Comparison of ENCODE assay signal across 20 cellular contexts in the genomic region with DNA sequence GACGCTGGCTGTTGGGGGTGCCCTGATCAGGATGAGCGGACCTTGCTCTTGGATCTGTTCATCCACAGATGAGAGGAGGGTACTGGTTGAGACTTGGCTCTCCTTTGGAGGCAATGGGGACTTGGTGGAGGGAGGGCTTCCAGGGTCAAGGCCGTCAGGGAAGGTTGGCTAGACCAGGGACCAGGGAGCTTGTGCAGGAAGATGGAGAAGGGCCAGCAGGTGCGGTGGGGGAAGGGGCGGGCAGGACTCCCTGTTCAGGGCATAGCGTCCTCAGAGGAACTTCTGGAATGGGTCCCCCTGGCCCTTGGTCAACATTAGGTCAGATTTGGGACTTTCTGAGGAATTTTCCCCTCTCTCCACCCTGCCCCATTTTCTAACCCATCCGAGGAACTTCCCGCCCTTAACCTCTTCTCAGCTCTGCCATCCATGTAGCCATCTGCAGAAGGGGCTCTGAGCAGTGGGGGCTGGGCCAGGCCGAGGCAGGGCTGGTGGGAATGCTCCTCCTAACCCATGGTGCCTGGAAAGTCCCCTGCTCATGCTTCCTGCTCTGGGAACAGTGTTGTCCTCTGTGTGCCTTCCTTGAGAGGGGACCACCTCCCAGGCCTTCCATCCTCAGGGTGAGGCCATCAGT. TPM values are rescaled to one million over a fixed set of nuclear protein-coding genes. Genes with fewer than 3 reads are reported as not detected.
DNase-seq lines count a peak whose midpoint lies in the region; ATAC-seq and TF ChIP-seq lines count a peak whose summit lies in the region.
"Had no signal": no experiment of that assay in that cellular context is flagged by ENCODE, and none has a peak within 500 bp of the region (broad histone marks: within the 10 kb centered on the region; RNA-seq: fewer than 3 reads in every experiment).

No MANE protein-coding gene starts in this region.

- ATAC-seq in Right ventricle myocardium inferior (no peak), left ventricle myocardium superior (no peak), gastrocnemius medialis (no peak), upper lobe of right lung (no peak)
- ATAC-seq: left lobe of liver, right cardiac atrium had no signal

- in situ Hi-C loops in gastrocnemius medialis (cut with MboI; ENCODE audit: low sequenced_read_pairs in 4 of 4) = no loop called here
- in situ Hi-C loops in GM13976 (cut with MboI; ENCODE audit: low sequenced_read_pairs, unreplicated experiment) = no loop called here

- DNase-seq in Right ventricle myocardium inferior (ENCODE audit: missing footprints) (peak; percentile 64), left ventricle myocardium superior (no peak), esophagus squamous epithelium (lab: John Stamatoyannopoulos, UW) (no peak), gastrocnemius medialis (no peak), upper lobe of right lung (no peak), HEK293T (ENCODE audit: extremely low spot score) (no peak), GM13976 (ENCODE audit: low spot score) (no peak), dorsolateral prefrontal cortex (no peak)
- DNase-seq: activated B cell treated with CpG ODN at 0.5 μM for 24 hours; activated CD4-positive, alpha-beta memory T cell treated with anti-CD3 and anti-CD28 coated beads, Interleukin-2, amount 10 ng/mL, durations not matched to agents 7 days and 5 days; activated naive CD4-positive, alpha-beta T cell treated with anti-CD3 and anti-CD28 coated beads, Interleukin-2, amount 10 ng/mL, durations not matched to agents 7 days and 5 days; activated T-cell treated with anti-CD3 and anti-CD28 coated beads, Interleukin-2, amount 50 U/mL, for 24 hours; Calu3; NCI-H1417 treated with DMSO at 0.1 percent for 48 hours; NCI-H526 treated with DMSO at 0.1 percent for 48 hours; stimulated activated naive CD4-positive, alpha-beta T cell had no signal

- H3K4me1 ChIP-seq in esophagus squamous epithelium (peaks cover 39 to 99% (median 67%) of the 10 kb centered on the region in 3 donors), gastrocnemius medialis (peaks cover 3 to 10% of the 10 kb centered on the region in 2 donors), upper lobe of right lung (peaks cover 37% of the 10 kb centered on the region)

- intact Hi-C loops in Right ventricle myocardium inferior (cut with DNase I) (no loop called here), left ventricle myocardium superior (cut with micrococcal nuclease) (no loop called here), esophagus squamous epithelium (cut with DNase I) (no loop called here), gastrocnemius medialis (cut with DNase I; ENCODE audit: low total_unique reads) (no loop called here), upper lobe of right lung (cut with DNase I) (no loop called here), dorsolateral prefrontal cortex (cut with DNase I) (no loop called here)

- POLR2A ChIA-PET in HEK293T (lab: Yijun Ruan, JAX) = interaction anchor here (0.6 to 1.1 kb wide), 3 partner anchors 12 to 175 kb away, joined by 3 to 4 read pairs (median 3); a partner anchor contains a TSS

- H3K4me3 ChIP-seq in esophagus squamous epithelium = no peak overlapping the region
- H3K4me3 ChIP-seq in gastrocnemius medialis = no peak overlapping the region
- H3K4me3 ChIP-seq in upper lobe of right lung = no peak overlapping the region
- H3K4me3 ChIP-seq in dorsolateral prefrontal cortex = no peak overlapping the region

- WGBS in esophagus squamous epithelium, 2 donors = 61 to 77% methylated on average over 6 to 7 of the region's 9 CpGs

- H3K36me3 ChIP-seq in esophagus squamous epithelium (peaks cover 3 to 61% (median 8%) of the 10 kb centered on the region in 3 donors), gastrocnemius medialis (no peaks in the 10 kb centered on the region), upper lobe of right lung (peaks cover 35% of the 10 kb centered on the region)

- H3K27ac ChIP-seq in esophagus squamous epithelium (peak overlapping the region; percentile 89 to 97 (median 93)), gastrocnemius medialis (peak overlapping the region; percentile 34 to 74 (median 57)), upper lobe of right lung (peak overlapping the region; percentile 89), dorsolateral prefrontal cortex (peak overlapping the region in 6 of 59 donors; percentile 30 to 84 (median 41))

- CTCF ChIA-PET in HEK293T (lab: Yijun Ruan, JAX) = no interaction called here

- no peaks in the 10 kb centered on the region for H3K9me3 ChIP-seq in esophagus squamous epithelium
- H3K9me3 ChIP-seq in gastrocnemius medialis = no peaks in the 10 kb centered on the region
- no peaks in the 10 kb centered on the region for H3K9me3 ChIP-seq in upper lobe of right lung

- TF ChIP-seq CTCF in esophagus squamous epithelium (IDR thresholded peaks at IDR 0.05) = no peak
- TF ChIP-seq CTCF in gastrocnemius medialis (IDR thresholded peaks at IDR 0.05 in 4 of 5, conservative IDR thresholded peaks at IDR 0.05 in 1 of 5) = no peak
- TF ChIP-seq CTCF in upper lobe of right lung (IDR thresholded peaks at IDR 0.05) = no peak
- TF ChIP-seq CTCF in GM13976 (IDR thresholded peaks at IDR 0.05; ENCODE audit: borderline replicate concordance, control extremely low read depth, extremely low read depth, insufficient read depth, missing control alignments) = no peak
- TF ChIP-seq CTCF in dorsolateral prefrontal cortex (IDR thresholded peaks at IDR 0.05 in 54 of 56, conservative IDR thresholded peaks at IDR 0.05 in 2 of 56; ENCODE audit: low read depth in 1 of 56, partially characterized antibody in 56 of 56) = no peak

- H3K27me3 ChIP-seq in esophagus squamous epithelium = no peaks in the 10 kb centered on the region
- H3K27me3 ChIP-seq in gastrocnemius medialis = no peaks in the 10 kb centered on the region
- no peaks in the 10 kb centered on the region for H3K27me3 ChIP-seq in upper lobe of right lung
- no peaks in the 10 kb centered on the region for H3K27me3 ChIP-seq in dorsolateral prefrontal cortex

- TF ChIP-seq POLR2A in esophagus squamous epithelium (IDR thresholded peaks at IDR 0.05) (no peak), gastrocnemius medialis (IDR thresholded peaks at IDR 0.05) (no peak)

TF ChIP-seq in HEK293T, 16 proteins besides CTCF, POLR2A, EP300 and RAD21:
- no peak for TF ChIP-seq SUZ12 (IDR thresholded peaks at IDR 0.05)
- TF ChIP-seq FOXM1 (IDR thresholded peaks at IDR 0.05; ENCODE audit: borderline replicate concordance) = no peak
- TF ChIP-seq BHLHE40 (IDR thresholded peaks at IDR 0.05; ENCODE audit: borderline replicate concordance) = no peak
- no peak for TF ChIP-seq LEF1 (IDR thresholded peaks at IDR 0.05; ENCODE audit: borderline replicate concordance)
- TF ChIP-seq ZNF384 (IDR thresholded peaks at IDR 0.05) = no peak
- no peak for TF ChIP-seq FOXA1 (IDR thresholded peaks at IDR 0.05)
- TF ChIP-seq ELF4 (IDR thresholded peaks at IDR 0.05) = no peak
- no peak for TF ChIP-seq HDGF (IDR thresholded peaks at IDR 0.05; ENCODE audit: borderline replicate concordance)
- no peak for TF ChIP-seq SP1 (IDR thresholded peaks at IDR 0.05)
- TF ChIP-seq ARNT (IDR thresholded peaks at IDR 0.05) = no peak
- TF ChIP-seq, protein P1, sequence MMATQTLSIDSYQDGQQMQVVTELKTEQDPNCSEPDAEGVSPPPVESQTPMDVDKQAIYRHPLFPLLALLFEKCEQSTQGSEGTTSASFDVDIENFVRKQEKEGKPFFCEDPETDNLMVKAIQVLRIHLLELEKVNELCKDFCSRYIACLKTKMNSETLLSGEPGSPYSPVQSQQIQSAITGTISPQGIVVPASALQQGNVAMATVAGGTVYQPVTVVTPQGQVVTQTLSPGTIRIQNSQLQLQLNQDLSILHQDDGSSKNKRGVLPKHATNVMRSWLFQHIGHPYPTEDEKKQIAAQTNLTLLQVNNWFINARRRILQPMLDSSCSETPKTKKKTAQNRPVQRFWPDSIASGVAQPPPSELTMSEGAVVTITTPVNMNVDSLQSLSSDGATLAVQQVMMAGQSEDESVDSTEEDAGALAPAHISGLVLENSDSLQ (IDR thresholded peaks at IDR 0.05) = no peak
- no peak for TF ChIP-seq CTBP1 (IDR thresholded peaks at IDR 0.05; ENCODE audit: borderline replicate concordance)
TF ChIP-seq in HEK293T: peak in this region for 0.

RNA-seq across cellular contexts. Expression of a gene that starts 11.5 kb away (rescaled TPM):
- total RNA-seq in Right ventricle myocardium inferior = 13.3 TPM
- total RNA-seq in left ventricle myocardium superior = 12.0 TPM
- 10 to 100 TPM; 20.3 to 36.4 (median 25.9) TPM for total RNA-seq in esophagus squamous epithelium
- 1 to 10 TPM; 4.9 to 6.7 (median 5.5) TPM for total RNA-seq in gastrocnemius medialis
- 31.0 TPM for total RNA-seq in upper lobe of right lung
- 10 to 100 TPM in 90 of 120 experiments, 1 to 10 TPM in 30; 5.9 to 32.5 (median 11.7) TPM for total RNA-seq in dorsolateral prefrontal cortex

RNA-seq across cellular contexts. Expression of a gene that starts 19.2 kb away (rescaled TPM):
- total RNA-seq in Right ventricle myocardium inferior = 43.3 TPM
- total RNA-seq in left ventricle myocardium superior = 45.3 TPM
- 100 to 1,000 TPM; 129 to 173 (median 140) TPM for total RNA-seq in esophagus squamous epithelium
- 100 to 1,000 TPM; 110 to 184 (median 153) TPM for total RNA-seq in gastrocnemius medialis
- 54.9 TPM for total RNA-seq in upper lobe of right lung
- total RNA-seq in dorsolateral prefrontal cortex = 10 to 100 TPM; 32.2 to 67.9 (median 50.7) TPM

RNA-seq across cellular contexts. Expression of a gene that starts 33.7 kb away (rescaled TPM):
- total RNA-seq in Right ventricle myocardium inferior = 19.4 TPM
- total RNA-seq in left ventricle myocardium superior = 18.1 TPM
- total RNA-seq in esophagus squamous epithelium = 10 to 100 TPM in 3 of 4 donors, 1 to 10 TPM in 1; 8.7 to 19.1 (median 13.5) TPM
- total RNA-seq in gastrocnemius medialis = 10 to 100 TPM; 14.2 to 18.3 (median 15.9) TPM
- 23.5 TPM for total RNA-seq in upper lobe of right lung
- 10 to 100 TPM; 20.8 to 41.9 (median 29.4) TPM for total RNA-seq in dorsolateral prefrontal cortex

RNA-seq across cellular contexts. Expression of a gene that starts 53.4 kb away (rescaled TPM):
- total RNA-seq in Right ventricle myocardium inferior (7.8 TPM), left ventricle myocardium superior (5.2 TPM), esophagus squamous epithelium (10 to 100 TPM in 1 of 4 donors, 1 to 10 TPM in 3; 2.9 to 13.4 (median 4.2) TPM), gastrocnemius medialis (100 to 1,000 TPM in 2 of 4 donors, 10 to 100 TPM in 2; 38.2 to 145 (median 88.5) TPM), upper lobe of right lung (12.6 TPM), dorsolateral prefrontal cortex (10 to 100 TPM in 109 of 120 experiments, 1 to 10 TPM in 11; 5.6 to 30.1 (median 13.8) TPM)
- total RNA-seq: activated B cell treated with CpG ODN at 0.5 μM for 24 hours; activated CD4-positive, alpha-beta memory T cell treated with anti-CD3 and anti-CD28 coated beads, Interleukin-2, amount 10 ng/mL, durations not matched to agents 7 days and 5 days; Calu3; OCI-LY7; T-helper 2 cell treated with Interferon-gamma antibody and Interleukin-4, amounts not matched to agents 100 ng/mL and 5 ng/mL, for 36 hours had no signal
